ENCODE assay signal across 1 cellular context in the genomic region with DNA sequence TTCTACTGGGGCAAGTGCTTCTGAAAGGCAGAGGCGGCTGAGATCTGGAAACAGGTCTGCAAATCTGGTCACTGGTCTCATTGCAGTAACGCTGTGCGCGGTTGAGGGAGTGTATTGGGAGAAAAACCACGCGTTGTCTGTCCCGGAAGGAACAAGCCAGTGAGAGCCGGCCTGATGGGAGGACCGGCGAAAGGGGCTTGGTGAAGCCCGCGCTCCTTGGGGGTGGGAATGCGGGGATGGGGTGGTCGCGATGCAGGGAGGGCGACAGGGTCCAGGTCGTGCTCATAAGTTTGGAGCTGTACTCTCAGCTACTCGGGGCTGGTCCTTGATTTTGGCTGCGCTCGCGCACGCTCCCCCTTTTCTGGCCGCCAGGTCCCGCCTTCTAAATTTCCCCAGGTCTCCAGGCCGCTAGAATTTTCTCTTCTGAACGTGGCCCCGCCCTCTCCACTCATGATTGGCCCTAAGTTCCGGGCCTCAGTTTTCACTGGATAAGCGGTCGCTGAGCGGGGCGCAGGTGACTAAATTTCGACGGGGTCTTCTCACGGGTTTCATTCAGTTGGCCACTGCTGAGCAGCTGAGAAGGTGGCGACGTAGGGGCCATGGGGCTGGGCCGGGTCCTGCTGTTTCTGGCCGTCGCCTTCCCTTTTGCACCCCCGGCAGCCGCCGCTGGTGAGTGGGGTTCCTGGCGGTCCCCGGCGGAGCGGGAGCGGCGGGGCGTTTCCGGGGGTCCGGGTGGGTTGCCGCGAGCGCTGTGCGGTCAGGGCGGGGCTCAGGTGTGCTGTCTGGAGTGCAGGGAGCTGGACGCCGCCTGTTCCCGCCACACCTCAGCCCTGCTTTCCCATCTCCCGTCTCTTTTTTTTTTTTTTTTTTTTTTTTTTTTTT.
TF ChIP-seq lines count a peak whose summit lies in the region.

A gene (plus strand): TSS at position 551 of the 882 bp plus-strand sequence. CDS start 49 bp downstream, at position 600.

TF ChIP-seq in HEK293, 187 proteins besides CTCF, POLR2A, EP300 and RAD21 (continued from another document):
- TF ChIP-seq, protein P1, sequence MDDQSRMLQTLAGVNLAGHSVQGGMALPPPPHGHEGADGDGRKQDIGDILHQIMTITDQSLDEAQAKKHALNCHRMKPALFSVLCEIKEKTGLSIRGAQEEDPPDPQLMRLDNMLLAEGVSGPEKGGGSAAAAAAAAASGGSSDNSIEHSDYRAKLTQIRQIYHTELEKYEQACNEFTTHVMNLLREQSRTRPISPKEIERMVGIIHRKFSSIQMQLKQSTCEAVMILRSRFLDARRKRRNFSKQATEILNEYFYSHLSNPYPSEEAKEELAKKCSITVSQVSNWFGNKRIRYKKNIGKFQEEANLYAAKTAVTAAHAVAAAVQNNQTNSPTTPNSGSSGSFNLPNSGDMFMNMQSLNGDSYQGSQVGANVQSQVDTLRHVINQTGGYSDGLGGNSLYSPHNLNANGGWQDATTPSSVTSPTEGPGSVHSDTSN (CRISPR knock-in tag; IDR thresholded peaks at IDR 0.05) = no peak
- TF ChIP-seq EGR2 (tag by site-specific recombination; IDR thresholded peaks at IDR 0.05; ENCODE audit: low read depth) (no peak), ZFP3 (tag by site-specific recombination; IDR thresholded peaks at IDR 0.05; ENCODE audit: low read depth) (no peak), ZNF16 (tag by site-specific recombination; IDR thresholded peaks at IDR 0.05; ENCODE audit: low read depth) (no peak), ZNF624 (tag by site-specific recombination; IDR thresholded peaks at IDR 0.05) (no peak), ZNF510 (tag by site-specific recombination; IDR thresholded peaks at IDR 0.05; ENCODE audit: insufficient replicate concordance) (no peak), ZNF404 (tag by site-specific recombination; IDR thresholded peaks at IDR 0.05) (no peak), ZNF140 (tag by site-specific recombination; IDR thresholded peaks at IDR 0.05) (no peak), ZFHX2 (tag by site-specific recombination; conservative IDR thresholded peaks at IDR 0.05) (no peak)
- TF ChIP-seq, protein P2, sequence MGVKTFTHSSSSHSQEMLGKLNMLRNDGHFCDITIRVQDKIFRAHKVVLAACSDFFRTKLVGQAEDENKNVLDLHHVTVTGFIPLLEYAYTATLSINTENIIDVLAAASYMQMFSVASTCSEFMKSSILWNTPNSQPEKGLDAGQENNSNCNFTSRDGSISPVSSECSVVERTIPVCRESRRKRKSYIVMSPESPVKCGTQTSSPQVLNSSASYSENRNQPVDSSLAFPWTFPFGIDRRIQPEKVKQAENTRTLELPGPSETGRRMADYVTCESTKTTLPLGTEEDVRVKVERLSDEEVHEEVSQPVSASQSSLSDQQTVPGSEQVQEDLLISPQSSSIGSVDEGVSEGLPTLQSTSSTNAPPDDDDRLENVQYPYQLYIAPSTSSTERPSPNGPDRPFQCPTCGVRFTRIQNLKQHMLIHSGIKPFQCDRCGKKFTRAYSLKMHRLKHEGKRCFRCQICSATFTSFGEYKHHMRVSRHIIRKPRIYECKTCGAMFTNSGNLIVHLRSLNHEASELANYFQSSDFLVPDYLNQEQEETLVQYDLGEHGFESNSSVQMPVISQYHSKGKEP (tag by site-specific recombination; IDR thresholded peaks at IDR 0.05) = no peak
- TF ChIP-seq, protein P3, sequence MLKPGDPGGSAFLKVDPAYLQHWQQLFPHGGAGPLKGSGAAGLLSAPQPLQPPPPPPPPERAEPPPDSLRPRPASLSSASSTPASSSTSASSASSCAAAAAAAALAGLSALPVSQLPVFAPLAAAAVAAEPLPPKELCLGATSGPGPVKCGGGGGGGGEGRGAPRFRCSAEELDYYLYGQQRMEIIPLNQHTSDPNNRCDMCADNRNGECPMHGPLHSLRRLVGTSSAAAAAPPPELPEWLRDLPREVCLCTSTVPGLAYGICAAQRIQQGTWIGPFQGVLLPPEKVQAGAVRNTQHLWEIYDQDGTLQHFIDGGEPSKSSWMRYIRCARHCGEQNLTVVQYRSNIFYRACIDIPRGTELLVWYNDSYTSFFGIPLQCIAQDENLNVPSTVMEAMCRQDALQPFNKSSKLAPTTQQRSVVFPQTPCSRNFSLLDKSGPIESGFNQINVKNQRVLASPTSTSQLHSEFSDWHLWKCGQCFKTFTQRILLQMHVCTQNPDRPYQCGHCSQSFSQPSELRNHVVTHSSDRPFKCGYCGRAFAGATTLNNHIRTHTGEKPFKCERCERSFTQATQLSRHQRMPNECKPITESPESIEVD (tag by site-specific recombination; IDR thresholded peaks at IDR 0.05) = no peak
- TF ChIP-seq, protein P4, sequence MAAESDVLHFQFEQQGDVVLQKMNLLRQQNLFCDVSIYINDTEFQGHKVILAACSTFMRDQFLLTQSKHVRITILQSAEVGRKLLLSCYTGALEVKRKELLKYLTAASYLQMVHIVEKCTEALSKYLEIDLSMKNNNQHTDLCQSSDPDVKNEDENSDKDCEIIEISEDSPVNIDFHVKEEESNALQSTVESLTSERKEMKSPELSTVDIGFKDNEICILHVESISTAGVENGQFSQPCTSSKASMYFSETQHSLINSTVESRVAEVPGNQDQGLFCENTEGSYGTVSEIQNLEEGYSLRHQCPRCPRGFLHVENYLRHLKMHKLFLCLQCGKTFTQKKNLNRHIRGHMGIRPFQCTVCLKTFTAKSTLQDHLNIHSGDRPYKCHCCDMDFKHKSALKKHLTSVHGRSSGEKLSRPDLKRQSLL (tag by site-specific recombination; IDR thresholded peaks at IDR 0.05) = no peak
- TF ChIP-seq, protein P5, sequence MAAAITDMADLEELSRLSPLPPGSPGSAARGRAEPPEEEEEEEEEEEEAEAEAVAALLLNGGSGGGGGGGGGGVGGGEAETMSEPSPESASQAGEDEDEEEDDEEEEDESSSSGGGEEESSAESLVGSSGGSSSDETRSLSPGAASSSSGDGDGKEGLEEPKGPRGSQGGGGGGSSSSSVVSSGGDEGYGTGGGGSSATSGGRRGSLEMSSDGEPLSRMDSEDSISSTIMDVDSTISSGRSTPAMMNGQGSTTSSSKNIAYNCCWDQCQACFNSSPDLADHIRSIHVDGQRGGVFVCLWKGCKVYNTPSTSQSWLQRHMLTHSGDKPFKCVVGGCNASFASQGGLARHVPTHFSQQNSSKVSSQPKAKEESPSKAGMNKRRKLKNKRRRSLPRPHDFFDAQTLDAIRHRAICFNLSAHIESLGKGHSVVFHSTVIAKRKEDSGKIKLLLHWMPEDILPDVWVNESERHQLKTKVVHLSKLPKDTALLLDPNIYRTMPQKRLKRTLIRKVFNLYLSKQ (tag by site-specific recombination; IDR thresholded peaks at IDR 0.05; ENCODE audit: borderline replicate concordance) = no peak
TF ChIP-seq in HEK293: peak in this region for 35.
